ENCODE assay signal across 16 cellular contexts in genomic region chr3:64149886-64150285, GRCh38.
DNase-seq lines count a peak whose midpoint lies in the region; ATAC-seq, FAIRE-seq and TF ChIP-seq lines count a peak whose summit lies in the region.
"Had no signal": no experiment of that assay in that cellular context is flagged by ENCODE, and none has a peak within 500 bp of the region (broad histone marks: within the 10 kb centered on the region; RNA-seq: fewer than 3 reads in every experiment).

No MANE protein-coding gene starts in this region.

- no peak for DNase-seq in fibroblast of lung (ENCODE audit: low read depth in 2 of 2)
- DNase-seq in neural progenitor cell (ENCODE audit: low spot score) = no peak
- DNase-seq in upper lobe of left lung = no peak
- no peak for DNase-seq in pancreas
- no peak for DNase-seq in D341Med (ENCODE audit: low spot score)
- DNase-seq: activated B cell treated with CpG ODN at 0.5 μM for 24 hours, amniotic stem cell, C1 segment of cervical spinal cord, DMS153, hypothalamus, NCI-H1417 treated with DMSO at 0.1 percent for 48 hours, NCI-H2227 treated with DMSO at 0.1 percent for 48 hours had no signal

- H3K79me2 ChIP-seq in fibroblast of lung (ENCODE audit: control insufficient read depth, insufficient read depth, low read length) = no peaks in the 10 kb centered on the region
- H3K79me2 ChIP-seq in neural progenitor cell (ENCODE audit: low read depth) = no peaks in the 10 kb centered on the region

- WGBS in upper lobe of left lung, 2 donors = 82 to 83% methylated on average over 6 of the region's 6 CpGs
- 89 to 95% methylated on average over 6 of the region's 6 CpGs for WGBS in pancreas, 2 donors

- H3K27me3 ChIP-seq in fibroblast of lung (ENCODE audit: control insufficient read depth, insufficient read depth, low read length) (no peaks in the 10 kb centered on the region), neural progenitor cell (no peaks in the 10 kb centered on the region), upper lobe of left lung (no peaks in the 10 kb centered on the region), pancreas (no peaks in the 10 kb centered on the region)

- H3F3A ChIP-seq in neural progenitor cell (ENCODE audit: low read depth) = peaks cover 17% of the 10 kb centered on the region

- peaks cover 2% of the 10 kb centered on the region for H3K9me3 Mint-ChIP-seq in neural progenitor cell
- H3K9me3 Mint-ChIP-seq: activated B cell treated with CpG ODN at 0.5 μM for 24 hours; activated T-helper 17 cell treated with anti-CD3 and anti-CD28 coated beads, Interleukin-2, amount 50 U/mL, for 72 hours had no signal

- H3K9ac ChIP-seq in fibroblast of lung (ENCODE audit: insufficient read depth, low read length) = no peak overlapping the region
- H3K9ac ChIP-seq in neural progenitor cell = no peak overlapping the region

- peaks cover 19% of the 10 kb centered on the region for H3K36me3 Mint-ChIP-seq in neural progenitor cell

- H3K27ac Mint-ChIP-seq in neural progenitor cell = peak overlapping the region; percentile 50
- H3K27ac Mint-ChIP-seq: activated B cell treated with CpG ODN at 0.5 μM for 24 hours; activated T-helper 17 cell treated with anti-CD3 and anti-CD28 coated beads, Interleukin-2, amount 50 U/mL, for 72 hours had no signal

- H3K4me3 Mint-ChIP-seq in neural progenitor cell = no peak overlapping the region
- H3K4me3 Mint-ChIP-seq: activated B cell treated with CpG ODN at 0.5 μM for 24 hours; activated T-helper 17 cell treated with anti-CD3 and anti-CD28 coated beads, Interleukin-2, amount 50 U/mL, for 72 hours had no signal

- H3K4me3 ChIP-seq in fibroblast of lung (replicated peaks in 1 of 4; ENCODE audit: control extremely low read depth in 1 of 4, insufficient read depth in 1 of 4, low read depth in 3 of 4, low read length in 4 of 4) (no peak overlapping the region), neural progenitor cell (no peak overlapping the region), upper lobe of left lung (no peak overlapping the region), pancreas (no peak overlapping the region)

- H4K20me1 ChIP-seq in fibroblast of lung (ENCODE audit: control insufficient read depth, extremely low read depth, insufficient read depth, low read length) = no peaks in the 10 kb centered on the region
- H4K20me1 ChIP-seq in neural progenitor cell (ENCODE audit: low read depth) = no peaks in the 10 kb centered on the region

- ATAC-seq in upper lobe of left lung (ENCODE audit: low FRiP score in 2 of 2) (no peak), pancreas (no peak), GM21825 (IDR thresholded peaks at IDR 0.05; ENCODE audit: unreplicated experiment) (no peak)
- ATAC-seq: activated T-helper 17 cell treated with anti-CD3 and anti-CD28 coated beads, Interleukin-2, amount 50 U/mL, for 72 hours; esophagus mucosa had no signal

- peak overlapping the region; percentile 8 for H3K4me2 ChIP-seq in fibroblast of lung (ENCODE audit: extremely low read depth, insufficient read depth, low read length)
- H3K4me2 ChIP-seq in neural progenitor cell = peak overlapping the region; percentile 19

- H3K4me1 Mint-ChIP-seq in neural progenitor cell = peaks cover 20% of the 10 kb centered on the region
- H3K4me1 Mint-ChIP-seq: activated B cell treated with CpG ODN at 0.5 μM for 24 hours; activated T-helper 17 cell treated with anti-CD3 and anti-CD28 coated beads, Interleukin-2, amount 50 U/mL, for 72 hours had no signal

- peaks cover 2% of the 10 kb centered on the region for H3K27me3 Mint-ChIP-seq in neural progenitor cell (ENCODE audit: insufficient read depth, low read depth)
- H3K27me3 Mint-ChIP-seq: activated B cell treated with CpG ODN at 0.5 μM for 24 hours had no signal

- H2AFZ ChIP-seq in fibroblast of lung (ENCODE audit: low read length) (no peak overlapping the region), neural progenitor cell (replicated peaks) (no peak overlapping the region)

- intact Hi-C loops in pancreas (cut with DNase I) = no loop called here

- TF ChIP-seq EP300 in upper lobe of left lung (IDR thresholded peaks at IDR 0.05) = no peak

- FAIRE-seq in pancreas (lab: Jason Lieb, UNC) = no peak

- H3K27ac ChIP-seq in angular gyrus (ENCODE audit: low read depth, low read length) = peak overlapping the region; percentile 67
- peak overlapping the region; percentile 98 for H3K27ac ChIP-seq in fibroblast of lung (ENCODE audit: insufficient read depth, low read length)
- H3K27ac ChIP-seq in neural progenitor cell = peak overlapping the region; percentile 79
- peak overlapping the region; percentile 72 to 78 (median 76) for H3K27ac ChIP-seq in upper lobe of left lung
- H3K27ac ChIP-seq in pancreas = no peak overlapping the region

- no peaks in the 10 kb centered on the region for H3K9me3 ChIP-seq in fibroblast of lung (ENCODE audit: control insufficient read depth, insufficient read depth, low read depth, low read length)
- no peaks in the 10 kb centered on the region for H3K9me3 ChIP-seq in neural progenitor cell (ENCODE audit: low read depth)
- no peaks in the 10 kb centered on the region for H3K9me3 ChIP-seq in upper lobe of left lung
- no peaks in the 10 kb centered on the region for H3K9me3 ChIP-seq in pancreas

- TF ChIP-seq POLR2A in upper lobe of left lung (IDR thresholded peaks at IDR 0.05) = no peak

- H3K4me1 ChIP-seq in fibroblast of lung (ENCODE audit: control insufficient read depth, extremely low read depth, insufficient read depth, low read length) (peaks cover 19% of the 10 kb centered on the region), neural progenitor cell (peaks cover 17% of the 10 kb centered on the region), upper lobe of left lung (peaks cover 4 to 24% (median 20%) of the 10 kb centered on the region in 4 donors), pancreas (peaks cover 9 to 11% (median 11%) of the 10 kb centered on the region in 3 donors)

- TF ChIP-seq CTCF in fibroblast of lung (conservative IDR thresholded peaks at IDR 0.05 in 1 of 2, IDR thresholded peaks at IDR 0.05 in 1 of 2; ENCODE audit: low read depth in 1 of 2, low read length in 2 of 2) = no peak
- TF ChIP-seq CTCF in neural progenitor cell (IDR thresholded peaks at IDR 0.05) = no peak
- no peak for TF ChIP-seq CTCF in upper lobe of left lung (IDR thresholded peaks at IDR 0.05)
- TF ChIP-seq CTCF in pancreas (IDR thresholded peaks at IDR 0.05) = no peak

- H3K36me3 ChIP-seq in fibroblast of lung (ENCODE audit: control insufficient read depth, insufficient read depth, low read length) (peaks cover 12% of the 10 kb centered on the region), neural progenitor cell (no peaks in the 10 kb centered on the region), upper lobe of left lung (peaks cover 0 to 47% (median 22%) of the 10 kb centered on the region in 4 donors), pancreas (peaks cover 0 to 7% (median 5%) of the 10 kb centered on the region in 3 donors)

Comparison
In these comparisons a context has a peak if more than half of its experiments do, and no peak if none do; other contexts are left out.
1. H3K27ac ChIP-seq: peak in angular gyrus (single experiment), fibroblast of lung (single experiment), neural progenitor cell (single experiment) and upper lobe of left lung (4 of 4); none in pancreas (0 of 4).